13 cellular contexts compared by ENCODE assay signal in genomic region chr3:98259707-98260106, GRCh38. TPM values are rescaled to one million over a fixed set of nuclear protein-coding genes. Genes with fewer than 3 reads are reported as not detected.
DNase-seq lines count a peak whose midpoint lies in the region; ATAC-seq, FAIRE-seq and TF ChIP-seq lines count a peak whose summit lies in the region.
"Had no signal": no experiment of that assay in that cellular context is flagged by ENCODE, and none has a peak within 500 bp of the region (broad histone marks: within the 10 kb centered on the region; RNA-seq: fewer than 3 reads in every experiment).

No MANE protein-coding gene starts in this region.

- DNase-seq in A673 (ENCODE audit: low spot score) (peak; percentile 24), SK-N-SH (peak; percentile 3), H54 (ENCODE audit: insufficient read length, low spot score) (no peak), cerebellar cortex (ENCODE audit: low spot score) (no peak), SKM-1 (lab: John Stamatoyannopoulos, UW; ENCODE audit: unreplicated experiment) (no peak)
- DNase-seq: activated CD8-positive, alpha-beta memory T cell treated with anti-CD3 and anti-CD28 coated beads, Interleukin-2, amount 50 U/mL, for 4 hours; C1 segment of cervical spinal cord; occipital lobe had no signal

- no peak for TF ChIP-seq EP300 in SK-N-SH (IDR thresholded peaks at IDR 0.05; ENCODE audit: borderline replicate concordance in 1 of 2, low read depth in 1 of 2, low read length in 1 of 2)

- no peak overlapping the region for H3K9ac ChIP-seq in SK-N-SH

- no peak for TF ChIP-seq POLR2A in H54 (IDR thresholded peaks at IDR 0.05; ENCODE audit: low read depth, low read length)

- no peaks in the 10 kb centered on the region for H3K9me2 ChIP-seq in SK-N-SH

- no peak overlapping the region for H3K27ac ChIP-seq in A673 (ENCODE audit: low read depth, low read length, poor library complexity, severe bottlenecking)
- H3K27ac ChIP-seq in SK-N-SH (ENCODE audit: low read depth in 2 of 2, low read length in 1 of 2): no peak overlapping the region

- CTCF ChIA-PET in A673 (lab: Charles Lee): no interaction called here
- CTCF ChIA-PET in SK-N-SH (lab: Yijun Ruan, JAX): interaction anchor here (1.1 to 1.7 kb wide), 2 partner anchors 12 to 18 kb away, joined by 4 to 7 read pairs; no protein-coding TSS in a partner anchor

- no peaks in the 10 kb centered on the region for H3K36me3 ChIP-seq in A673 (ENCODE audit: insufficient read depth, low read length, poor library complexity, severe bottlenecking)
- H3K36me3 ChIP-seq in SK-N-SH (replicated peaks in 1 of 2; ENCODE audit: control insufficient read depth in 1 of 2, insufficient read depth in 2 of 2, low read length in 1 of 2): no peaks in the 10 kb centered on the region

- H3K27me3 ChIP-seq in A673 (replicated peaks; ENCODE audit: insufficient read depth, low read depth, low read length, poor library complexity): peaks cover 7% of the 10 kb centered on the region
- no peaks in the 10 kb centered on the region for H3K27me3 ChIP-seq in SK-N-SH (ENCODE audit: insufficient read depth)

- ATAC-seq in GM18519 (IDR thresholded peaks at IDR 0.05; ENCODE audit: low FRiP score, unreplicated experiment): peak; percentile 49
- ATAC-seq in HG03103 (IDR thresholded peaks at IDR 0.05; ENCODE audit: low read depth, unreplicated experiment): peak; percentile 81
- ATAC-seq in GM19452 (IDR thresholded peaks at IDR 0.05; ENCODE audit: unreplicated experiment): no peak
- ATAC-seq: Right ventricle myocardium inferior had no signal

- TF ChIP-seq RAD21 in SK-N-SH (IDR thresholded peaks at IDR 0.05; ENCODE audit: low read length): no peak

- BruUV-seq in A673 (replicated peaks; lab: Mats Ljungman, UMichigan): no TSS peak

- FAIRE-seq in H54 (lab: Jason Lieb, UNC): no peak

- H4K20me1 ChIP-seq in SK-N-SH (ENCODE audit: insufficient read depth): no peaks in the 10 kb centered on the region

- intact Hi-C loops in A673 (cut with micrococcal nuclease; ENCODE audit: unreplicated experiment): no loop called here

- POLR2A ChIA-PET in A673 (lab: Charles Lee; ENCODE audit: low non-redundant PET) (no interaction called here), SK-N-SH (lab: Yijun Ruan, JAX) (no interaction called here)

- H3K9me3 ChIP-seq in A673 (ENCODE audit: low read depth, low read length, poor library complexity, severe bottlenecking): no peaks in the 10 kb centered on the region
- no peaks in the 10 kb centered on the region for H3K9me3 ChIP-seq in SK-N-SH

- 5% methylated on average over 2 of the region's 2 CpGs for WGBS in SK-N-SH (ENCODE audit: low lambda C conversion rate)

- peak; percentile 36; the same call in 1 of the 2 replicates for TF ChIP-seq CTCF in A673 (conservative IDR thresholded peaks at IDR 0.05; ENCODE audit: low read depth, low read length)
- TF ChIP-seq CTCF in SK-N-SH (IDR thresholded peaks at IDR 0.05): peak; percentile 37

- no peaks in the 10 kb centered on the region for H3F3A ChIP-seq in SK-N-SH (replicated peaks; ENCODE audit: insufficient read depth)

- no peak overlapping the region for H3K4me2 ChIP-seq in SK-N-SH

- no peaks in the 10 kb centered on the region for H3K4me1 ChIP-seq in A673 (ENCODE audit: insufficient read depth, low read length, poor library complexity, severe bottlenecking)
- H3K4me1 ChIP-seq in SK-N-SH (ENCODE audit: control insufficient read depth in 1 of 2, insufficient read depth in 2 of 2, low read depth in 1 of 2, low read length in 1 of 2): no peaks in the 10 kb centered on the region

- H3K4me3 ChIP-seq in A673 (ENCODE audit: low read depth, low read length, poor library complexity, severe bottlenecking) (no peak overlapping the region), SK-N-SH (ENCODE audit: low read depth in 2 of 2, low read length in 1 of 2) (no peak overlapping the region)

- no peaks in the 10 kb centered on the region for H3K79me2 ChIP-seq in SK-N-SH (ENCODE audit: insufficient read depth)

- H2AFZ ChIP-seq in SK-N-SH (ENCODE audit: low read depth): no peak overlapping the region

TF ChIP-seq in SK-N-SH, 30 proteins besides CTCF, POLR2A, EP300 and RAD21:
- TF ChIP-seq FOSL2 (IDR thresholded peaks at IDR 0.05; ENCODE audit: borderline replicate concordance, low read depth) (no peak), POLR2AphosphoS5 (IDR thresholded peaks at IDR 0.05; ENCODE audit: low read depth, low read length) (no peak), TAF1 (IDR thresholded peaks at IDR 0.05; ENCODE audit: borderline replicate concordance, low read depth, low read length) (no peak), GATA2 (CRISPR knock-in tag; IDR thresholded peaks at IDR 0.05) (no peak), GABPA (IDR thresholded peaks at IDR 0.05; ENCODE audit: low read depth) (no peak)

RNA-seq across cellular contexts. Expression of gene OR5H6, which starts 4.3 kb away (rescaled TPM):
- not detected in 2 replicates for total RNA-seq in A673 (2021)
- not detected in 2 replicates for polyA plus RNA-seq in SK-N-SH (2012; rRNA removed)
- polyA plus RNA-seq in SK-N-SH (2012; cell fraction: cytosol; rRNA removed): not detected in 2 replicates
- not detected in 2 replicates for polyA plus RNA-seq in SK-N-SH (2012; cell fraction: nucleus; rRNA removed)
- total RNA-seq: occipital lobe, Right ventricle myocardium inferior had no signal
- polyA plus RNA-seq: IgD-negative memory B cell had no signal

RNA-seq across cellular contexts. Expression of gene OR5H2, which starts 22.6 kb away (rescaled TPM):
- not detected in 2 replicates for total RNA-seq in A673 (2021)
- not detected in 2 replicates for polyA plus RNA-seq in SK-N-SH (2012; rRNA removed)
- not detected in 2 replicates for polyA plus RNA-seq in SK-N-SH (2012; cell fraction: cytosol; rRNA removed)
- not detected in 2 replicates for polyA plus RNA-seq in SK-N-SH (2012; cell fraction: nucleus; rRNA removed)
- total RNA-seq: occipital lobe, Right ventricle myocardium inferior had no signal
- polyA plus RNA-seq: IgD-negative memory B cell had no signal

Comparison
In these comparisons a context has a peak if more than half of its experiments do, and no peak if none do; other contexts are left out.
1. DNase-seq: peak in A673 (single experiment) and SK-N-SH (single experiment); none in H54 (single experiment), cerebellar cortex (single experiment) and SKM-1 (single experiment).